Comparison of ENCODE assay signal across 1 cellular context in genomic region chr19:38988632-38989031, GRCh38.
TF ChIP-seq lines count a peak whose summit lies in the region.

No MANE protein-coding gene starts in this region.

TF ChIP-seq in HEK293, 187 proteins besides CTCF, POLR2A, EP300 and RAD21:
- TF ChIP-seq ZNF138 (tag by site-specific recombination; IDR thresholded peaks at IDR 0.05; ENCODE audit: borderline replicate concordance) (0 out of 2 replicates have a peak, but pooled peaks have one; percentile 31), ZNF280C (tag by site-specific recombination; IDR thresholded peaks at IDR 0.05) (0 out of 2 replicates have a peak, but pooled peaks have one; percentile 27), ZNF121 (tag by site-specific recombination; IDR thresholded peaks at IDR 0.05) (peak; percentile 98), ZNF544 (tag by site-specific recombination; IDR thresholded peaks at IDR 0.05) (no peak)
TF ChIP-seq in HEK293: peak in this region for 3.
